ENCODE assay signal across 8 cellular contexts in the genomic region with DNA sequence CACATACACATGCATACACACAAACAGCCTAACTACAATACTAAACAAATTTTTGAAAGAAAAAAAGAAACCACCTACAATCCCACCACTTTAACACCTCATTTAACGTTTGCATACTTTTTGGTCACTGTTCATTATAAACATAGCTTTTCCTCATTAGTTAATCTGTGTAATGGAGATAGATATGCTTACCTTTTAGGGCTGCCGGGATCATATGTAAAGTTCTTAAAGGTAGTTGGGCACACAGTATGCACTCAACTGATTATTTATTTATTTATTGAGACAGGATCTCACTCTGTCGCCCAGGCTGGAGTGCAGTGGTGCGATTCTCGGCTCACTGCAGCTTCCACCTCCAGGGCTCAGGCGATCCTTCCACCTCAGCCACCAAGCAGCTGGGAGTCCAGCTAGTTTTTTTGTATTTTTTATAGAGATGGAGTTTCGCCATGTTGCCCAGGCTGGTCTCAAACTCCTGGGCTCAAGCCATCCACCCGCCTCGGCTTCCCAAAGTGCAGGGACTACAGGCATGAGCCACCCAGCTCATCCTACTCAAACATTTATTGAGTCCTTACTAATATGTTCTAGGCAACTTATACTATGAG. TPM values are rescaled to one million over a fixed set of nuclear protein-coding genes. Genes with fewer than 3 reads are reported as not detected.
DNase-seq lines count a peak whose midpoint lies in the region; ATAC-seq and TF ChIP-seq lines count a peak whose summit lies in the region.

No MANE protein-coding gene starts in this region.

- peaks cover 13% of the 10 kb centered on the region for H3K27me3 Mint-ChIP-seq in GM23338 (ENCODE audit: insufficient read depth, low read depth, poor library complexity)

- H3K27me3 ChIP-seq in GM23338 (ENCODE audit: insufficient read depth) (no peaks in the 10 kb centered on the region), WERI-Rb-1 (ENCODE audit: insufficient read depth, low read depth, severe bottlenecking) (no peaks in the 10 kb centered on the region), gastroesophageal sphincter (no peaks in the 10 kb centered on the region), sigmoid colon (no peaks in the 10 kb centered on the region)

- TF ChIP-seq EP300 in gastroesophageal sphincter (IDR thresholded peaks at IDR 0.05) (no peak), sigmoid colon (IDR thresholded peaks at IDR 0.05) (no peak)

- peak overlapping the region; percentile 88 for H3K4me3 Mint-ChIP-seq in GM23338

- intact Hi-C loops in sigmoid colon (cut with DNase I) = no loop called here

- peak overlapping the region; percentile 94 for H3K27ac Mint-ChIP-seq in GM23338

- H3K4me3 ChIP-seq in GM23338 (peak overlapping the region; percentile 93), WERI-Rb-1 (ENCODE audit: low read depth, low read length) (peak overlapping the region; percentile 97), gastroesophageal sphincter (peak overlapping the region; percentile 69 to 92), sigmoid colon (peak overlapping the region; percentile 74 to 96 (median 95))

- peak overlapping the region; percentile 75 for H3K4me2 ChIP-seq in GM23338

- DNase-seq in GM23338 (ENCODE audit: low spot score) (no peak), WERI-Rb-1 (no peak), sigmoid colon (no peak), NCI-H1694 (lab: John Stamatoyannopoulos, UW) (no peak), NCI-H2029 treated with DMSO at 0.1 percent for 48 hours (lab: John Stamatoyannopoulos, UW) (no peak), anterior cingulate cortex (lab: John Stamatoyannopoulos, UW) (no peak)
- DNase-seq in activated CD8-positive, alpha-beta memory T cell treated with anti-CD3 and anti-CD28 coated beads, Interleukin-2, amount 50 U/mL, for 48 hours = no peak

- ATAC-seq in GM23338 (no peak), gastroesophageal sphincter (no peak)

- peaks cover 47% of the 10 kb centered on the region for H3K4me1 Mint-ChIP-seq in GM23338

- TF ChIP-seq CTCF in GM23338 (conservative IDR thresholded peaks at IDR 0.05; ENCODE audit: low read depth in 2 of 2) = no peak
- no peak for TF ChIP-seq CTCF in WERI-Rb-1 (IDR thresholded peaks at IDR 0.05; ENCODE audit: low read depth, low read length)
- no peak for TF ChIP-seq CTCF in gastroesophageal sphincter (IDR thresholded peaks at IDR 0.05)
- no peak for TF ChIP-seq CTCF in sigmoid colon (IDR thresholded peaks at IDR 0.05)

- no peak for TF ChIP-seq POLR2A in gastroesophageal sphincter (IDR thresholded peaks at IDR 0.05)
- no peak for TF ChIP-seq POLR2A in sigmoid colon (IDR thresholded peaks at IDR 0.05)

- H3K79me2 ChIP-seq in GM23338 (replicated peaks; ENCODE audit: insufficient read depth) = peaks cover 38% of the 10 kb centered on the region

- H3K36me3 ChIP-seq in GM23338 (ENCODE audit: insufficient read depth) (no peaks in the 10 kb centered on the region), WERI-Rb-1 (peaks cover 13% of the 10 kb centered on the region), gastroesophageal sphincter (peaks cover 0 to under 1% of the 10 kb centered on the region in 2 donors), sigmoid colon (no peaks in the 10 kb centered on the region)

- H3K36me3 Mint-ChIP-seq in GM23338 (ENCODE audit: low read depth) = no peaks in the 10 kb centered on the region; the same call in 2 of the 3 replicates

- H3K4me1 ChIP-seq in GM23338 (ENCODE audit: insufficient read depth) (peaks cover 18% of the 10 kb centered on the region), gastroesophageal sphincter (peaks cover 7 to 51% (median 21%) of the 10 kb centered on the region in 3 donors), sigmoid colon (peaks cover 0 to 39% (median 31%) of the 10 kb centered on the region in 4 donors)

- WGBS in gastroesophageal sphincter (ENCODE audit: low coverage in 1 of 2), 2 donors = 30 to 55% methylated on average over 4 of the region's 9 CpGs
- WGBS in sigmoid colon, 2 donors = 67 to 76% methylated on average over 9 of the region's 9 CpGs

- peak overlapping the region; percentile 83 for H3K27ac ChIP-seq in GM23338 (ENCODE audit: low read depth)
- peak overlapping the region; percentile 46 for H3K27ac ChIP-seq in WERI-Rb-1
- peak overlapping the region; percentile 60 to 97 (median 93) for H3K27ac ChIP-seq in gastroesophageal sphincter
- peak overlapping the region; percentile 95 to 98 (median 96) for H3K27ac ChIP-seq in sigmoid colon

- H3F3A ChIP-seq in GM23338 (replicated peaks; ENCODE audit: low read depth) = 0 out of 2 replicates have a peak, but pooled peaks cover 6% of the 10 kb centered on the region

- H3K9me3 ChIP-seq in WERI-Rb-1 (ENCODE audit: severe bottlenecking) = no peaks in the 10 kb centered on the region
- no peaks in the 10 kb centered on the region for H3K9me3 ChIP-seq in gastroesophageal sphincter
- H3K9me3 ChIP-seq in sigmoid colon = no peaks in the 10 kb centered on the region

- H3K9me3 Mint-ChIP-seq in GM23338 = peaks cover 3% of the 10 kb centered on the region; the same call in 1 of the 3 replicates

- H4K20me1 ChIP-seq in GM23338 (replicated peaks; ENCODE audit: insufficient read depth) = peaks cover 10% of the 10 kb centered on the region; the same call in 1 of the 2 replicates

- 0 out of 2 replicates have a peak, but pooled peaks cover 5% of the 10 kb centered on the region for H3K9me2 ChIP-seq in GM23338 (ENCODE audit: insufficient read depth)

- peak overlapping the region; percentile 12; the same call in 1 of the 2 replicates for H2AFZ ChIP-seq in GM23338

TF ChIP-seq in GM23338, 12 proteins besides CTCF, POLR2A, EP300 and RAD21 (continues in another document):
- TF ChIP-seq POLR2AphosphoS5 (IDR thresholded peaks at IDR 0.05; ENCODE audit: low read depth) = no peak
- TF ChIP-seq, protein P1, sequence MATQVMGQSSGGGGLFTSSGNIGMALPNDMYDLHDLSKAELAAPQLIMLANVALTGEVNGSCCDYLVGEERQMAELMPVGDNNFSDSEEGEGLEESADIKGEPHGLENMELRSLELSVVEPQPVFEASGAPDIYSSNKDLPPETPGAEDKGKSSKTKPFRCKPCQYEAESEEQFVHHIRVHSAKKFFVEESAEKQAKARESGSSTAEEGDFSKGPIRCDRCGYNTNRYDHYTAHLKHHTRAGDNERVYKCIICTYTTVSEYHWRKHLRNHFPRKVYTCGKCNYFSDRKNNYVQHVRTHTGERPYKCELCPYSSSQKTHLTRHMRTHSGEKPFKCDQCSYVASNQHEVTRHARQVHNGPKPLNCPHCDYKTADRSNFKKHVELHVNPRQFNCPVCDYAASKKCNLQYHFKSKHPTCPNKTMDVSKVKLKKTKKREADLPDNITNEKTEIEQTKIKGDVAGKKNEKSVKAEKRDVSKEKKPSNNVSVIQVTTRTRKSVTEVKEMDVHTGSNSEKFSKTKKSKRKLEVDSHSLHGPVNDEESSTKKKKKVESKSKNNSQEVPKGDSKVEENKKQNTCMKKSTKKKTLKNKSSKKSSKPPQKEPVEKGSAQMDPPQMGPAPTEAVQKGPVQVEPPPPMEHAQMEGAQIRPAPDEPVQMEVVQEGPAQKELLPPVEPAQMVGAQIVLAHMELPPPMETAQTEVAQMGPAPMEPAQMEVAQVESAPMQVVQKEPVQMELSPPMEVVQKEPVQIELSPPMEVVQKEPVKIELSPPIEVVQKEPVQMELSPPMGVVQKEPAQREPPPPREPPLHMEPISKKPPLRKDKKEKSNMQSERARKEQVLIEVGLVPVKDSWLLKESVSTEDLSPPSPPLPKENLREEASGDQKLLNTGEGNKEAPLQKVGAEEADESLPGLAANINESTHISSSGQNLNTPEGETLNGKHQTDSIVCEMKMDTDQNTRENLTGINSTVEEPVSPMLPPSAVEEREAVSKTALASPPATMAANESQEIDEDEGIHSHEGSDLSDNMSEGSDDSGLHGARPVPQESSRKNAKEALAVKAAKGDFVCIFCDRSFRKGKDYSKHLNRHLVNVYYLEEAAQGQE (IDR thresholded peaks at IDR 0.05; ENCODE audit: unreplicated experiment) = no peak
- TF ChIP-seq ZNF331 (CRISPR knock-in tag; IDR thresholded peaks at IDR 0.05; ENCODE audit: low read depth) = no peak
- TF ChIP-seq CREB1 (CRISPR knock-in tag; IDR thresholded peaks at IDR 0.05; ENCODE audit: low read depth) = no peak
- TF ChIP-seq, protein P2, sequence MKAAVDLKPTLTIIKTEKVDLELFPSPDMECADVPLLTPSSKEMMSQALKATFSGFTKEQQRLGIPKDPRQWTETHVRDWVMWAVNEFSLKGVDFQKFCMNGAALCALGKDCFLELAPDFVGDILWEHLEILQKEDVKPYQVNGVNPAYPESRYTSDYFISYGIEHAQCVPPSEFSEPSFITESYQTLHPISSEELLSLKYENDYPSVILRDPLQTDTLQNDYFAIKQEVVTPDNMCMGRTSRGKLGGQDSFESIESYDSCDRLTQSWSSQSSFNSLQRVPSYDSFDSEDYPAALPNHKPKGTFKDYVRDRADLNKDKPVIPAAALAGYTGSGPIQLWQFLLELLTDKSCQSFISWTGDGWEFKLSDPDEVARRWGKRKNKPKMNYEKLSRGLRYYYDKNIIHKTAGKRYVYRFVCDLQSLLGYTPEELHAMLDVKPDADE (IDR thresholded peaks at IDR 0.05) = no peak

RNA-seq across cellular contexts. Expression of a gene that starts 0.7 kb away (rescaled TPM):
- 23.1 and 27.8 TPM in 2 replicates for total RNA-seq in GM23338 (2014; rRNA removed; shearing (Covaris generic))
- 28.8 and 33.7 TPM in 2 replicates for polyA plus RNA-seq in GM23338 (2016; fragmentation: Nextera tagmentation; extraction: Ambion mirVana)
- total RNA-seq in gastroesophageal sphincter = 10 to 100 TPM in 2 of 4 donors, 1 to 10 TPM in 2; 9.4 to 21.3 (median 10.6) TPM
- total RNA-seq in sigmoid colon = 10 to 100 TPM in 2 of 4 donors, 1 to 10 TPM in 2; 6.7 to 14.2 (median 9.7) TPM
- polyA plus RNA-seq in sigmoid colon = 10 to 100 TPM; 33.6 to 49.7 (median 40.8) TPM

RNA-seq across cellular contexts. Expression of a gene that starts 17.7 kb away (rescaled TPM):
- total RNA-seq in GM23338 (2014; rRNA removed; shearing (Covaris generic)) = 35.6 and 39.7 TPM in 2 replicates
- polyA plus RNA-seq in GM23338 (2016; fragmentation: Nextera tagmentation; extraction: Ambion mirVana) (102 and 107 TPM in 2 replicates), sigmoid colon (10 to 100 TPM; 13.2 to 24.0 (median 13.4) TPM)
- total RNA-seq in gastroesophageal sphincter (10 to 100 TPM; 12.7 to 27.2 (median 21.0) TPM), sigmoid colon (10 to 100 TPM in 3 of 4 donors, 1 to 10 TPM in 1; 8.9 to 31.1 (median 19.4) TPM)
